1 cellular context compared by ENCODE assay signal in genomic region chr2:226835420-226835795, GRCh38.
TF ChIP-seq lines count a peak whose summit lies in the region.

No MANE protein-coding gene starts in this region.

TF ChIP-seq in HEK293, 187 proteins besides CTCF, POLR2A, EP300 and RAD21 (continued from another document):
- no peak for TF ChIP-seq REST (tag by site-specific recombination; IDR thresholded peaks at IDR 0.05)
- no peak for TF ChIP-seq ZNF837 (tag by site-specific recombination; IDR thresholded peaks at IDR 0.05)
- TF ChIP-seq ZSCAN4 (tag by site-specific recombination; IDR thresholded peaks at IDR 0.05) = no peak
- no peak for TF ChIP-seq ZFP37 (tag by site-specific recombination; IDR thresholded peaks at IDR 0.05)
- TF ChIP-seq KLF10 (tag by site-specific recombination; IDR thresholded peaks at IDR 0.05) = no peak
- no peak for TF ChIP-seq ZSCAN23 (tag by site-specific recombination; IDR thresholded peaks at IDR 0.05)
- TF ChIP-seq ZNF792 (tag by site-specific recombination; IDR thresholded peaks at IDR 0.05) = no peak
- TF ChIP-seq ZNF596 (tag by site-specific recombination; IDR thresholded peaks at IDR 0.05) = no peak
- TF ChIP-seq ZNF133 (tag by site-specific recombination; IDR thresholded peaks at IDR 0.05) = no peak
